15 cellular contexts compared by ENCODE assay signal in genomic region chr12:131211279-131211938, GRCh38.
"Had no signal": no experiment of that assay in that cellular context is flagged by ENCODE, and none has a peak within 500 bp of the region (broad histone marks: within the 10 kb centered on the region; RNA-seq: fewer than 3 reads in every experiment).

No MANE protein-coding gene starts in this region.

- H3K9me3 ChIP-seq: adrenal gland, gastrocnemius medialis, SK-N-SH had no signal

- H3K27me3 ChIP-seq: adrenal gland, upper lobe of left lung had no signal

- H3K27ac Mint-ChIP-seq: stimulated activated memory B cell treated with anti-CD40 and anti-IgM and Interleukin-4, amounts not matched to agents 10 μg/mL and 1 μg/mL and 100 μg/mL, for 72 hours had no signal

- H3K4me1 ChIP-seq: adrenal gland, gastrocnemius medialis, heart right ventricle, parathyroid adenoma, suprapubic skin, upper lobe of left lung had no signal

- H3K4me1 Mint-ChIP-seq: stimulated activated memory B cell treated with anti-CD40 and anti-IgM and Interleukin-4, amounts not matched to agents 10 μg/mL and 1 μg/mL and 100 μg/mL, for 72 hours had no signal

- H3K27ac ChIP-seq: adrenal gland, coronary artery, gastrocnemius medialis, heart right ventricle, parathyroid adenoma, suprapubic skin, upper lobe of left lung had no signal

- H3K79me2 ChIP-seq: parathyroid adenoma had no signal

- H3K36me3 ChIP-seq: adrenal gland, gastrocnemius medialis, heart right ventricle, suprapubic skin, upper lobe of left lung had no signal

- H3K4me2 ChIP-seq: SK-N-SH had no signal

- DNase-seq: activated CD4-positive, alpha-beta T cell treated with anti-CD3 and anti-CD28 coated beads for 48 hours; activated gamma-delta T cell treated with Interleukin-2 at 50 U/mL for 16 hours; central memory CD4-positive, alpha-beta T cell; effector CD8-positive, alpha-beta T cell; gastrocnemius medialis; heart right ventricle; SK-N-SH; small intestine; T-helper 1 cell had no signal

- H3K4me3 ChIP-seq: adrenal gland, coronary artery, gastrocnemius medialis, heart right ventricle, suprapubic skin, upper lobe of left lung had no signal

- H3K9ac ChIP-seq: parathyroid adenoma, SK-N-SH had no signal

- H3K36me3 Mint-ChIP-seq: stimulated activated memory B cell treated with anti-CD40 and anti-IgM and Interleukin-4, amounts not matched to agents 10 μg/mL and 1 μg/mL and 100 μg/mL, for 72 hours had no signal

- H2AFZ ChIP-seq: parathyroid adenoma had no signal

- ATAC-seq: gastrocnemius medialis; heart right ventricle; stimulated activated memory B cell treated with anti-CD40 and anti-IgM and Interleukin-4, amounts not matched to agents 10 μg/mL and 1 μg/mL and 100 μg/mL, for 72 hours had no signal

- H3K4me3 Mint-ChIP-seq: stimulated activated memory B cell treated with anti-CD40 and anti-IgM and Interleukin-4, amounts not matched to agents 10 μg/mL and 1 μg/mL and 100 μg/mL, for 72 hours had no signal
